In genomic region chr10:11437391-11438241, GRCh38 we compare ENCODE assay signal across 25 cellular contexts.
DNase-seq lines count a peak whose midpoint lies in the region; ATAC-seq, FAIRE-seq and TF ChIP-seq lines count a peak whose summit lies in the region.
"Had no signal": no experiment of that assay in that cellular context is flagged by ENCODE, and none has a peak within 500 bp of the region (broad histone marks: within the 10 kb centered on the region; RNA-seq: fewer than 3 reads in every experiment).

No MANE protein-coding gene starts in this region.

- POLR2A ChIA-PET in H1 (lab: Charles Lee; ENCODE audit: partially characterized antibody): no interaction called here

- peak overlapping the region; percentile 67; the same call in 1 of the 2 replicates for H2AK5ac ChIP-seq in H1 (ENCODE audit: low read depth, low read length)
- H2AK5ac ChIP-seq in neuronal stem cell (ENCODE audit: low read depth, low read length): peak overlapping the region; percentile 81

- H2BK20ac ChIP-seq in H1 (ENCODE audit: low read length): peak overlapping the region; percentile 66; the same call in 1 of the 2 replicates

- H4K8ac ChIP-seq in H1 (ENCODE audit: extremely low read depth, insufficient read depth, low read length) (no peak overlapping the region), neuronal stem cell (ENCODE audit: low read depth, low read length) (no peak overlapping the region)

- no peak overlapping the region for H3K4ac ChIP-seq in H1 (replicated peaks; ENCODE audit: insufficient read length, low read depth, low read length)
- no peak overlapping the region for H3K4ac ChIP-seq in neuronal stem cell (ENCODE audit: low read length)

- H3K23ac ChIP-seq in H1 (ENCODE audit: insufficient read length) (no peak overlapping the region), neuronal stem cell (ENCODE audit: low read depth, low read length, poor library complexity) (peak overlapping the region; percentile 67)

- H3K56ac ChIP-seq in H1 (replicated peaks; ENCODE audit: insufficient read length, low read depth, low read length): no peak overlapping the region

- WGBS in H1 (ENCODE audit: extremely low coverage in 1 of 2, insufficient coverage in 1 of 2, insufficient read length in 1 of 2, insufficient replicate concordance in 2 of 2, low coverage in 1 of 2, low lambda C conversion rate in 2 of 2, missing lambda C conversion rate in 1 of 2), 2 experiments: 80% methylated on average over 28 of the region's 29 CpGs; no CpG with 5 or more reads in 1 of the 2 experiments
- WGBS in neuronal stem cell (ENCODE audit: extremely low coverage in 2 of 2, insufficient read length in 2 of 2, insufficient replicate concordance in 1 of 2), 2 donors: no CpG with 5 or more reads among the region's 29 CpGs
- 93% methylated on average over 6 of the region's 29 CpGs for WGBS in esophagus muscularis mucosa

- intact Hi-C loops in esophagus muscularis mucosa (cut with DNase I): no loop called here

- H4K20me1 ChIP-seq in H1 (replicated peaks in 1 of 2; ENCODE audit: control insufficient read depth in 1 of 2, insufficient read depth in 2 of 2, low read length in 2 of 2): no peaks in the 10 kb centered on the region

- CTCF ChIA-PET in H1 (lab: Charles Lee; ENCODE audit: partially characterized antibody): interaction anchor here (0.5 to 5.2 kb wide), 6 partner anchors 9 to 181 kb away, joined by 3 to 33 read pairs (median 3); no protein-coding TSS in a partner anchor

- H3K4me2 ChIP-seq in H1 (ENCODE audit: insufficient read depth in 1 of 2, low read depth in 2 of 2, low read length in 2 of 2) (no peak overlapping the region), neuronal stem cell (ENCODE audit: insufficient read depth, low read length, poor library complexity, severe bottlenecking) (no peak overlapping the region)

- H3K4me3 ChIP-seq in H1 (ENCODE audit: extremely low read depth in 1 of 4, insufficient read depth in 2 of 4, low read depth in 3 of 4, low read length in 4 of 4): no peak overlapping the region
- H3K4me3 ChIP-seq in neuronal stem cell (ENCODE audit: low read length in 2 of 2): peak overlapping the region in 1 of 2 donors; percentile 43
- H3K4me3 ChIP-seq in esophagus muscularis mucosa: no peak overlapping the region
- H3K4me3 ChIP-seq: cardiac muscle cell, esophagus squamous epithelium, HAP-1, Peyer's patch, prostate gland, SJSA1, skin epidermis, tibial artery had no signal

- peaks cover 15 to 25% (median 19%) of the 10 kb centered on the region in 4 experiments for H3K4me1 ChIP-seq in H1 (replicated peaks in 1 of 4; ENCODE audit: control insufficient read depth in 3 of 4, insufficient read depth in 4 of 4, low read length in 3 of 4)
- peaks cover 4 to 13% of the 10 kb centered on the region in 2 donors for H3K4me1 ChIP-seq in neuronal stem cell (ENCODE audit: control insufficient read depth in 2 of 2, insufficient read depth in 1 of 2, low read depth in 1 of 2, low read length in 2 of 2)
- no peaks in the 10 kb centered on the region for H3K4me1 ChIP-seq in esophagus muscularis mucosa
- H3K4me1 ChIP-seq: esophagus squamous epithelium, Peyer's patch, prostate gland, SJSA1, tibial artery had no signal

- no peak for TF ChIP-seq RAD21 in Ishikawa (IDR thresholded peaks at IDR 0.05; ENCODE audit: low read depth)
- peak in 1 of 2 experiments; percentile 29; a peak in 1 of 4 replicates for TF ChIP-seq RAD21 in H1 (IDR thresholded peaks at IDR 0.05 in 1 of 2, conservative IDR thresholded peaks at IDR 0.05 in 1 of 2; ENCODE audit: low read depth in 2 of 2, low read length in 2 of 2)

- H3K9ac ChIP-seq in H1 (replicated peaks in 1 of 4; ENCODE audit: extremely low read depth in 1 of 4, low read depth in 3 of 4, low read length in 3 of 4) (no peak overlapping the region), neuronal stem cell (ENCODE audit: low read depth, low read length, poor library complexity) (peak overlapping the region; percentile 61)

- H2BK12ac ChIP-seq in H1 (ENCODE audit: low read depth, low read length): peak overlapping the region; percentile 71; the same call in 1 of the 2 replicates
- H2BK12ac ChIP-seq in neuronal stem cell (ENCODE audit: low read length): peak overlapping the region; percentile 42

- H3K79me1 ChIP-seq in H1 (ENCODE audit: low read depth, low read length) (no peaks in the 10 kb centered on the region), neuronal stem cell (ENCODE audit: low read depth, low read length) (peaks cover 3% of the 10 kb centered on the region)

- H4K91ac ChIP-seq in H1 (replicated peaks; ENCODE audit: insufficient read length, low read length) (peak overlapping the region; percentile 66), neuronal stem cell (ENCODE audit: low read depth, low read length, poor library complexity) (no peak overlapping the region)

- H3K27me3 ChIP-seq in H1 (replicated peaks in 1 of 4; ENCODE audit: control insufficient read depth in 3 of 4, extremely low read depth in 1 of 4, insufficient read depth in 3 of 4, low read length in 3 of 4): no peaks in the 10 kb centered on the region; a peak in 1 of 7 replicates
- no peaks in the 10 kb centered on the region for H3K27me3 ChIP-seq in neuronal stem cell (ENCODE audit: control insufficient read depth in 3 of 3, insufficient read depth in 3 of 3, low read depth in 1 of 3, low read length in 3 of 3)
- H3K27me3 ChIP-seq in esophagus muscularis mucosa: peaks cover 0 to 4% (median 0%) of the 10 kb centered on the region in 4 donors
- H3K27me3 ChIP-seq: cardiac muscle cell, esophagus squamous epithelium, Peyer's patch, SJSA1 had no signal

- no peaks in the 10 kb centered on the region for H3K36me3 ChIP-seq in H1 (ENCODE audit: control insufficient read depth in 2 of 4, insufficient read depth in 4 of 4, low read length in 3 of 4)
- H3K36me3 ChIP-seq in neuronal stem cell (replicated peaks in 1 of 2; ENCODE audit: control insufficient read depth in 2 of 2, insufficient read depth in 2 of 2, low read length in 2 of 2): no peaks in the 10 kb centered on the region
- H3K36me3 ChIP-seq in esophagus muscularis mucosa: no peaks in the 10 kb centered on the region
- H3K36me3 ChIP-seq: cardiac muscle cell, esophagus squamous epithelium, HAP-1, Peyer's patch, prostate gland, SJSA1, tibial artery had no signal

- no peak overlapping the region for H4K5ac ChIP-seq in H1 (ENCODE audit: insufficient read length, low read depth, low read length)

- TF ChIP-seq EP300 in Ishikawa (IDR thresholded peaks at IDR 0.05; ENCODE audit: borderline replicate concordance) (no peak), H1 (IDR thresholded peaks at IDR 0.05; ENCODE audit: borderline replicate concordance in 1 of 2, low read depth in 2 of 2, low read length in 2 of 2) (no peak), esophagus muscularis mucosa (IDR thresholded peaks at IDR 0.05) (no peak)

- TF ChIP-seq CTCF in H1 (IDR thresholded peaks at IDR 0.05; ENCODE audit: control extremely low read depth in 1 of 3, insufficient read depth in 1 of 3, low read depth in 1 of 3, low read length in 3 of 3) (peak; percentile 5 to 20 (median 10); a peak in 2 of 4 replicates), esophagus muscularis mucosa (IDR thresholded peaks at IDR 0.05) (no peak)

- no peak overlapping the region for H3K27ac ChIP-seq in H1 (ENCODE audit: low read depth, low read length)
- H3K27ac ChIP-seq in neuronal stem cell (replicated peaks; ENCODE audit: low read length): no peak overlapping the region
- no peak overlapping the region for H3K27ac ChIP-seq in esophagus muscularis mucosa (replicated peaks in 1 of 4)
- H3K27ac ChIP-seq: cardiac muscle cell, esophagus squamous epithelium, Peyer's patch, prostate gland, SJSA1, skin epidermis, tibial artery had no signal

- H2BK120ac ChIP-seq in H1 (replicated peaks; ENCODE audit: low read depth, low read length) (no peak overlapping the region), neuronal stem cell (ENCODE audit: low read depth, low read length) (peak overlapping the region; percentile 64)

- TF ChIP-seq POLR2A in H1 (IDR thresholded peaks at IDR 0.05; ENCODE audit: control extremely low read depth in 1 of 2, low read depth in 2 of 2, low read length in 2 of 2) (no peak), esophagus muscularis mucosa (IDR thresholded peaks at IDR 0.05; ENCODE audit: low read depth) (no peak)

- H3K23me2 ChIP-seq in H1 (ENCODE audit: low read depth, low read length): peaks cover 2% of the 10 kb centered on the region; the same call in 1 of the 2 replicates

- H2BK5ac ChIP-seq in H1 (ENCODE audit: low read depth, low read length): peak overlapping the region; percentile 57; the same call in 1 of the 2 replicates
- H2BK5ac ChIP-seq in neuronal stem cell (ENCODE audit: low read length): peak overlapping the region; percentile 49

- H3K79me2 ChIP-seq in H1 (ENCODE audit: control insufficient read depth in 1 of 2, insufficient read depth in 2 of 2, low read length in 2 of 2): no peaks in the 10 kb centered on the region

- H3K9me3 ChIP-seq in H1 (ENCODE audit: insufficient read depth in 2 of 2, low read depth in 1 of 2, low read length in 1 of 2) (no peaks in the 10 kb centered on the region), neuronal stem cell (replicated peaks in 1 of 2; ENCODE audit: control insufficient read depth in 2 of 2, insufficient read depth in 1 of 2, low read depth in 1 of 2, low read length in 2 of 2) (peaks cover 0 to 3% of the 10 kb centered on the region in 2 donors), esophagus muscularis mucosa (no peaks in the 10 kb centered on the region)
- H3K9me3 ChIP-seq: esophagus squamous epithelium, HAP-1, Peyer's patch, prostate gland, SJSA1, tibial artery had no signal

- peak overlapping the region; percentile 55; the same call in 1 of the 2 replicates for H2BK15ac ChIP-seq in H1 (ENCODE audit: low read length)
- H2BK15ac ChIP-seq in neuronal stem cell (ENCODE audit: low read length): peak overlapping the region; percentile 67

- no peak for FAIRE-seq in H1 (lab: Jason Lieb, UNC)
- FAIRE-seq: GM12891 had no signal

- H3K18ac ChIP-seq in H1 (ENCODE audit: extremely low read depth, low read length) (peak overlapping the region; percentile 68; the same call in 1 of the 2 replicates), neuronal stem cell (ENCODE audit: low read length) (peak overlapping the region; percentile 92)

- H3K14ac ChIP-seq in H1 (ENCODE audit: insufficient read length) (no peak overlapping the region), neuronal stem cell (ENCODE audit: low read length) (no peak overlapping the region)

- H2AFZ ChIP-seq in H1 (ENCODE audit: low read length): no peak overlapping the region
- H2AFZ ChIP-seq in neuronal stem cell (ENCODE audit: low read length): no peak overlapping the region

- DNase-seq in DMS79 treated with DMSO at 0.1 percent for 48 hours (lab: John Stamatoyannopoulos, UW): peak; percentile 21
- peak in 1 of 2 experiments; percentile 60 for DNase-seq in H1 (ENCODE audit: low read depth in 1 of 2, low spot score in 2 of 2)
- DNase-seq in neuronal stem cell (ENCODE audit: low spot score): no peak
- DNase-seq in mesenteric fat pad (ENCODE audit: low spot score): no peak
- no peak for DNase-seq in esophagus muscularis mucosa (ENCODE audit: extremely low spot score)
- DNase-seq: activated naive CD4-positive, alpha-beta T cell; activated T-cell treated with anti-CD3 and anti-CD28 coated beads for 4 hours; amygdala; esophagus squamous epithelium; Kasumi-1; left colon; NCI-H1092; NCI-H2081 treated with DMSO at 0.1 percent for 48 hours; NCI-H82; Peyer's patch; stimulated activated naive CD8-positive, alpha-beta T cell treated with anti-CD3 and anti-CD28 coated beads, Interleukin-15, Interleukin-2, amounts not matched to agents 100 U/mL and 50 U/mL, for 24 hours; tibial artery had no signal

- no peak for ATAC-seq in GM18909 (IDR thresholded peaks at IDR 0.05; ENCODE audit: poor library complexity, unreplicated experiment)
- ATAC-seq: left colon; stimulated activated naive CD8-positive, alpha-beta T cell treated with anti-CD3 and anti-CD28 coated beads, Interleukin-15, Interleukin-2, amounts not matched to agents 100 U/mL and 50 U/mL, for 24 hours had no signal

Comparison
In these comparisons a context has a peak if more than half of its experiments do, and no peak if none do; other contexts are left out.
1. CTCF ChIP-seq: peak in H1 (3 of 3); none in esophagus muscularis mucosa (0 of 3).